In genomic region chr22:39176067-39176621, GRCh38 we compare ENCODE assay signal across 1 cellular context.
A peak's percentile ranks its signal among the peaks of the same experiment; 100 is the strongest.
TF ChIP-seq lines count a peak whose summit lies in the region.

No MANE protein-coding gene starts in this region.

TF ChIP-seq in HepG2, 621 proteins besides CTCF, POLR2A, EP300 and RAD21 (continued from another document and continues in another):
- TF ChIP-seq POGK (CRISPR knock-in tag; conservative IDR thresholded peaks at IDR 0.05) (0 out of 2 replicates have a peak, but pooled peaks have one; percentile 39), XBP1 (CRISPR knock-in tag; IDR thresholded peaks at IDR 0.05) (no peak), ZNF12 (CRISPR knock-in tag; IDR thresholded peaks at IDR 0.05) (no peak), ZNF709 (CRISPR knock-in tag; IDR thresholded peaks at IDR 0.05) (no peak), SOX6 (IDR thresholded peaks at IDR 0.05) (no peak), SOX6 (CRISPR knock-in tag; IDR thresholded peaks at IDR 0.05) (peak; percentile 45; the same call in 1 of the 2 replicates), ZBTB42 (CRISPR knock-in tag; IDR thresholded peaks at IDR 0.05) (no peak), ZNF143 (CRISPR knock-in tag; IDR thresholded peaks at IDR 0.05) (no peak), NR2C2 (CRISPR knock-in tag; IDR thresholded peaks at IDR 0.05; ENCODE audit: borderline replicate concordance) (no peak), ARID4A (CRISPR knock-in tag; IDR thresholded peaks at IDR 0.05; ENCODE audit: borderline replicate concordance) (peak; percentile 54; the same call in 1 of the 2 replicates), AKAP8 (CRISPR knock-in tag; IDR thresholded peaks at IDR 0.05) (no peak), ZNF761 (CRISPR knock-in tag; conservative IDR thresholded peaks at IDR 0.05) (no peak), ZNF513 (CRISPR knock-in tag; conservative IDR thresholded peaks at IDR 0.05) (no peak), TP53 (CRISPR knock-in tag; conservative IDR thresholded peaks at IDR 0.05) (no peak), YY1 (IDR thresholded peaks at IDR 0.05; ENCODE audit: insufficient read depth, insufficient replicate concordance, low read depth, low read length) (peak; percentile 58), ZFP36L1 (CRISPR knock-in tag; IDR thresholded peaks at IDR 0.05) (no peak), POGZ (CRISPR knock-in tag; IDR thresholded peaks at IDR 0.05) (0 out of 2 replicates have a peak, but pooled peaks have one; percentile 24), ZNF441 (CRISPR knock-in tag; IDR thresholded peaks at IDR 0.05; ENCODE audit: borderline replicate concordance) (no peak), CREB1 (IDR thresholded peaks at IDR 0.05) (no peak), CREB1 (CRISPR knock-in tag; IDR thresholded peaks at IDR 0.05) (no peak), NAIF1 (CRISPR knock-in tag; IDR thresholded peaks at IDR 0.05; ENCODE audit: borderline replicate concordance) (no peak), IKZF5 (CRISPR knock-in tag; IDR thresholded peaks at IDR 0.05) (no peak), SCMH1 (CRISPR knock-in tag; IDR thresholded peaks at IDR 0.05; ENCODE audit: borderline replicate concordance) (no peak), ZNF713 (CRISPR knock-in tag; IDR thresholded peaks at IDR 0.05) (no peak), BRF2 (CRISPR knock-in tag; IDR thresholded peaks at IDR 0.05) (no peak), BORCS8-MEF2B (CRISPR knock-in tag; IDR thresholded peaks at IDR 0.05) (no peak), ZNF335 (CRISPR knock-in tag; IDR thresholded peaks at IDR 0.05) (no peak), ZNF318 (CRISPR knock-in tag; IDR thresholded peaks at IDR 0.05) (no peak), ZNF337 (CRISPR knock-in tag; IDR thresholded peaks at IDR 0.05; ENCODE audit: borderline replicate concordance, low read depth) (no peak), ZNF75D (CRISPR knock-in tag; IDR thresholded peaks at IDR 0.05; ENCODE audit: borderline replicate concordance) (no peak), ZNF790 (CRISPR knock-in tag; IDR thresholded peaks at IDR 0.05; ENCODE audit: borderline replicate concordance) (no peak), CHCHD3 (CRISPR knock-in tag; IDR thresholded peaks at IDR 0.05) (no peak), FOXC1 (CRISPR knock-in tag; IDR thresholded peaks at IDR 0.05; ENCODE audit: borderline replicate concordance) (no peak), NR2F6 (IDR thresholded peaks at IDR 0.05) (no peak; the same call in 1 of the 2 replicates), NR2F6 (CRISPR knock-in tag; IDR thresholded peaks at IDR 0.05) (peak; percentile 76), TMF1 (CRISPR knock-in tag; IDR thresholded peaks at IDR 0.05; ENCODE audit: low read depth) (no peak), ZNF747 (CRISPR knock-in tag; IDR thresholded peaks at IDR 0.05; ENCODE audit: borderline replicate concordance) (no peak), SKIL (CRISPR knock-in tag; IDR thresholded peaks at IDR 0.05; ENCODE audit: borderline replicate concordance) (peak; percentile 77; the same call in 1 of the 2 replicates), MTA3 (CRISPR knock-in tag; IDR thresholded peaks at IDR 0.05) (no peak), DZIP1 (CRISPR knock-in tag; IDR thresholded peaks at IDR 0.05) (no peak)
